Comparison of ENCODE assay signal across 12 cellular contexts in genomic region chr16:8849411-8850011, GRCh38. TPM values are rescaled to one million over a fixed set of nuclear protein-coding genes. Genes with fewer than 3 reads are reported as not detected.
DNase-seq lines count a peak whose midpoint lies in the region; ATAC-seq, FAIRE-seq and TF ChIP-seq lines count a peak whose summit lies in the region.
"Had no signal": no experiment of that assay in that cellular context is flagged by ENCODE, and none has a peak within 500 bp of the region (broad histone marks: within the 10 kb centered on the region; RNA-seq: fewer than 3 reads in every experiment).

No MANE protein-coding gene starts in this region.

- H3K4me2 ChIP-seq in BLaER1 treated with 17β-estradiol and CSF1 and Interleukin-3, amounts not matched to agents 10 nM and 100 nM, result peak overlapping the region; percentile 85 to 100 (median 93)
- H3K4me2 ChIP-seq in K562 (ENCODE audit: insufficient read depth, low read length), result no peak overlapping the region

- 86% methylated on average over 18 of the region's 19 CpGs for WGBS in K562 (ENCODE audit: insufficient coverage, low coverage, missing lambda C conversion rate)

- H3K9ac ChIP-seq in BLaER1 treated with 17β-estradiol and CSF1 and Interleukin-3, amounts not matched to agents 10 nM and 100 nM, result peak overlapping the region in 9 of 11 experiments; percentile 59 to 73 (median 70); a peak in 20 of 22 replicates
- H3K9ac ChIP-seq in K562 (ENCODE audit: insufficient read depth in 1 of 2, low read depth in 2 of 2, low read length in 2 of 2), result no peak overlapping the region; a peak in 1 of 4 replicates

- no peaks in the 10 kb centered on the region for H3K27me3 Mint-ChIP-seq in memory B cell

- H3K27ac ChIP-seq in BLaER1 treated with 17β-estradiol and CSF1 and Interleukin-3, amounts not matched to agents 10 nM and 100 nM, result peak overlapping the region; percentile 31 to 84 (median 79); a peak in 21 of 22 replicates
- H3K27ac ChIP-seq in HEK293 (ENCODE audit: extremely low read depth, low read depth, low read length) (no peak overlapping the region), K562 (ENCODE audit: extremely low read depth, low read depth, low read length) (no peak overlapping the region)

- no peak for TF ChIP-seq CTCF in HEK293 (tag by site-specific recombination; IDR thresholded peaks at IDR 0.05)
- no peak for TF ChIP-seq CTCF in K562 (IDR thresholded peaks at IDR 0.05 in 2 of 3, conservative IDR thresholded peaks at IDR 0.05 in 1 of 3; ENCODE audit: insufficient read depth in 2 of 3, low read depth in 1 of 3, low read length in 3 of 3)

- TF ChIP-seq EP300 in K562 (IDR thresholded peaks at IDR 0.05; ENCODE audit: low read length), result no peak

- peaks cover 2% of the 10 kb centered on the region; the same call in 1 of the 3 replicates for H3K79me2 ChIP-seq in K562 (ENCODE audit: control insufficient read depth, insufficient read depth, low read length)

- H3K4me3 Mint-ChIP-seq in memory B cell, result no peak overlapping the region
- H3K4me3 Mint-ChIP-seq: nephron had no signal

- peak overlapping the region in 7 of 10 experiments; percentile 20 to 54 (median 32); a peak in 9 of 20 replicates for H3K4me3 ChIP-seq in BLaER1 treated with 17β-estradiol and CSF1 and Interleukin-3, amounts not matched to agents 10 nM and 100 nM
- H3K4me3 ChIP-seq in HEK293 (ENCODE audit: low read depth, low read length) (no peak overlapping the region), K562 (no peak overlapping the region)

- no peak overlapping the region for H2AFZ ChIP-seq in K562 (ENCODE audit: low read depth, low read length)

- no peaks in the 10 kb centered on the region for H3K9me3 Mint-ChIP-seq in memory B cell
- H3K9me3 Mint-ChIP-seq: nephron had no signal

- H3K9me3 ChIP-seq in BLaER1 treated with 17β-estradiol and CSF1 and Interleukin-3, amounts not matched to agents 10 nM and 100 nM (replicated peaks in 1 of 11), result no peaks in the 10 kb centered on the region
- H3K9me3 ChIP-seq in HEK293 (ENCODE audit: control insufficient read depth, insufficient read depth, low read depth, low read length), result no peaks in the 10 kb centered on the region
- no peaks in the 10 kb centered on the region for H3K9me3 ChIP-seq in K562 (replicated peaks; ENCODE audit: control insufficient read depth, insufficient read depth, low read depth, low read length)

- peaks cover 55 to 100% (median 93%) of the 10 kb centered on the region in 10 experiments for H3K4me1 ChIP-seq in BLaER1 treated with 17β-estradiol and CSF1 and Interleukin-3, amounts not matched to agents 10 nM and 100 nM
- H3K4me1 ChIP-seq in HEK293 (ENCODE audit: control insufficient read depth, insufficient read depth, low read length), result no peaks in the 10 kb centered on the region
- H3K4me1 ChIP-seq in K562 (replicated peaks in 1 of 2; ENCODE audit: control insufficient read depth in 2 of 2, insufficient read depth in 2 of 2, low read length in 2 of 2), result peaks cover 0 to 4% of the 10 kb centered on the region in 2 experiments; a peak in 1 of 5 replicates

- in situ Hi-C loops in K562 (cut with MboI), result no loop called here

- BruUV-seq in K562 (replicated peaks; lab: Mats Ljungman, UMichigan), result no TSS peak

- no peak for TF ChIP-seq RAD21 in K562 (CRISPR knock-in tag; conservative IDR thresholded peaks at IDR 0.05 in 1 of 2, IDR thresholded peaks at IDR 0.05 in 1 of 2)

- peaks cover 55 to 93% (median 82%) of the 10 kb centered on the region in 11 experiments for H3K36me3 ChIP-seq in BLaER1 treated with 17β-estradiol and CSF1 and Interleukin-3, amounts not matched to agents 10 nM and 100 nM
- peaks cover 6 to 69% of the 10 kb centered on the region in 2 experiments; a peak in 2 of 3 replicates for H3K36me3 ChIP-seq in HEK293 (ENCODE audit: control insufficient read depth in 2 of 2, insufficient read depth in 1 of 2, low read length in 2 of 2)
- peaks cover 83% of the 10 kb centered on the region; the same call in 2 of the 3 replicates for H3K36me3 ChIP-seq in K562 (ENCODE audit: control insufficient read depth, insufficient read depth, low read length)

- H3K27ac Mint-ChIP-seq in memory B cell, result peak overlapping the region; percentile 35
- H3K27ac Mint-ChIP-seq: nephron had no signal

- H3K27me3 ChIP-seq in BLaER1 treated with 17β-estradiol and CSF1 and Interleukin-3, amounts not matched to agents 10 nM and 100 nM, result no peaks in the 10 kb centered on the region; a peak in 1 of 22 replicates
- no peaks in the 10 kb centered on the region for H3K27me3 ChIP-seq in K562 (ENCODE audit: control insufficient read depth in 2 of 2, insufficient read depth in 2 of 2, low read length in 2 of 2)

- DNase-seq in K562 (ENCODE audit: extremely low read depth in 1 of 4, low spot score in 3 of 4) (no peak), memory B cell (ENCODE audit: low spot score in 2 of 2) (no peak), NCI-H2171 (lab: John Stamatoyannopoulos, UW) (no peak), NCI-H146 (lab: John Stamatoyannopoulos, UW) (no peak), T-helper 9 cell (no peak)
- DNase-seq: activated gamma-delta T cell, NCI-H1092, SIG-M5 had no signal

- FAIRE-seq in K562 (lab: Jason Lieb, UNC), result no peak

- no peak for ATAC-seq in K562
- no peak for ATAC-seq in memory B cell (ENCODE audit: low read depth)
- ATAC-seq in HG02610 (IDR thresholded peaks at IDR 0.05; ENCODE audit: unreplicated experiment), result no peak

- intact Hi-C loops in K562 (cut with micrococcal nuclease), result no loop called here

- TF ChIP-seq POLR2A in K562 (conservative IDR thresholded peaks at IDR 0.05), result peak; percentile 5; the same call in 1 of the 2 replicates

- peaks cover 21 to 97% (median 87%) of the 10 kb centered on the region in 11 experiments; a peak in 21 of 22 replicates for H4K20me1 ChIP-seq in BLaER1 treated with 17β-estradiol and CSF1 and Interleukin-3, amounts not matched to agents 10 nM and 100 nM
- no peaks in the 10 kb centered on the region for H4K20me1 ChIP-seq in K562 (replicated peaks; ENCODE audit: control insufficient read depth, insufficient read depth, low read length)

- H3K9me1 ChIP-seq in K562 (ENCODE audit: control insufficient read depth, insufficient read depth, low read length), result no peaks in the 10 kb centered on the region

- peaks cover 15% of the 10 kb centered on the region for H3K36me3 Mint-ChIP-seq in memory B cell

- CTCF ChIA-PET in HEK293 (lab: Yijun Ruan, JAX) (interaction anchor here (0.6 kb wide), 1 partner anchor 346 kb away, joined by 3 read pairs; no protein-coding TSS in a partner anchor), K562 (lab: Yijun Ruan, JAX; ENCODE audit: low intra/inter-chr PET ratio) (no interaction called here)

- H3K4me1 Mint-ChIP-seq in memory B cell, result peaks cover 16% of the 10 kb centered on the region
- H3K4me1 Mint-ChIP-seq: nephron had no signal

- POLR2A ChIA-PET in HEK293 (lab: Yijun Ruan, JAX) (no interaction called here), K562 (lab: Yijun Ruan, JAX) (interaction anchor here (0.8 to 1.2 kb wide), 4 partner anchors 10 to 26 kb away, joined by 3 to 4 read pairs (median 4); no protein-coding TSS in a partner anchor)

RNA-seq across cellular contexts. Expression of gene CARHSP1, which starts 19.3 kb away (rescaled TPM):
- 20.8 and 44.6 TPM in 2 replicates for total RNA-seq in K562 (2011; cell fraction: chromatin; rRNA removed; ENCODE audit: low replicate concordance)
- 34.7 and 35.1 TPM in 2 replicates for total RNA-seq in K562 (2011; cell fraction: nucleolus; rRNA removed)
- total RNA-seq in K562 (2011; cell fraction: nucleoplasm; rRNA removed), result 29.4 and 42.3 TPM in 2 replicates
- 112 and 114 TPM in 2 replicates for total RNA-seq in K562 (2014; rRNA removed)
- 27.0 and 41.1 TPM in 2 replicates for total RNA-seq in K562 (2014; rRNA removed; fragmentation: Illumina TruSeq; extraction: Trizol)
- total RNA-seq in K562 (2015; rRNA removed; fragmentation: Illumina TruSeq; extraction: Trizol), result 65.2 and 68.5 TPM in 2 replicates
- 74.5 and 78.0 TPM in 2 replicates for total RNA-seq in K562 (2021)
- polyA plus RNA-seq in K562 (2011; rRNA removed), result 37.0 and 40.8 TPM in 2 replicates
- 46.0 and 113 TPM in 2 replicates for polyA plus RNA-seq in K562 (2011; cell fraction: cytosol; rRNA removed)
- 25.6 and 34.1 TPM in 2 replicates for polyA plus RNA-seq in K562 (2011; cell fraction: nucleus; rRNA removed)
- polyA plus RNA-seq in K562 (2012), result 72.1 and 96.6 TPM in 2 replicates
- polyA plus RNA-seq in K562 (2014; fragmentation: Illumina TruSeq; extraction: Trizol), result 40.4 and 87.0 TPM in 2 replicates
- polyA plus RNA-seq in K562 (2014; fragmentation: Nextera tagmentation; extraction: Ambion mirVana), result 10 to 100 TPM in 1 of 2 experiments, 1 to 10 TPM in 1; 5.8 to 17.1 TPM
- polyA plus RNA-seq in K562 (2014; rRNA removed), result 97.9 and 104 TPM in 2 replicates
- 39.1 and 58.1 TPM in 2 replicates for polyA minus RNA-seq in K562 (2011; rRNA and poly(A)+ RNA removed)
- polyA minus RNA-seq in K562 (2011; cell fraction: cytosol; rRNA and poly(A)+ RNA removed), result 34.9 and 36.6 TPM in 2 replicates
- 12.1 and 17.4 TPM in 2 replicates for polyA minus RNA-seq in K562 (2011; cell fraction: nucleus; rRNA and poly(A)+ RNA removed)

RNA-seq across cellular contexts. Expression of gene LITAFD, which starts 32.6 kb away (rescaled TPM):
- not detected in 2 replicates for total RNA-seq in K562 (2011; cell fraction: chromatin; rRNA removed; ENCODE audit: low replicate concordance)
- not detected in 2 replicates for total RNA-seq in K562 (2011; cell fraction: nucleolus; rRNA removed)
- not detected in 2 replicates for total RNA-seq in K562 (2011; cell fraction: nucleoplasm; rRNA removed)
- total RNA-seq in K562 (2014; rRNA removed), result not detected in 2 replicates
- not detected in 2 replicates for total RNA-seq in K562 (2014; rRNA removed; fragmentation: Illumina TruSeq; extraction: Trizol)
- total RNA-seq in K562 (2015; rRNA removed; fragmentation: Illumina TruSeq; extraction: Trizol), result not detected in 2 replicates
- not detected in 2 replicates for total RNA-seq in K562 (2021)
- polyA plus RNA-seq in K562 (2011; rRNA removed), result not detected in 2 replicates
- not detected in 2 replicates for polyA plus RNA-seq in K562 (2011; cell fraction: cytosol; rRNA removed)
- polyA plus RNA-seq in K562 (2011; cell fraction: nucleus; rRNA removed), result not detected in 2 replicates
- not detected in 2 replicates for polyA plus RNA-seq in K562 (2012)
- polyA plus RNA-seq in K562 (2014; fragmentation: Illumina TruSeq; extraction: Trizol), result not detected in 2 replicates
- not detected for polyA plus RNA-seq in K562 (2014; fragmentation: Nextera tagmentation; extraction: Ambion mirVana)
- polyA plus RNA-seq in K562 (2014; rRNA removed), result not detected in 2 replicates
- not detected in 2 replicates for polyA minus RNA-seq in K562 (2011; rRNA and poly(A)+ RNA removed)
- not detected in 2 replicates for polyA minus RNA-seq in K562 (2011; cell fraction: cytosol; rRNA and poly(A)+ RNA removed)
- not detected in 2 replicates for polyA minus RNA-seq in K562 (2011; cell fraction: nucleus; rRNA and poly(A)+ RNA removed)

RNA-seq across cellular contexts. Expression of gene PMM2, which starts 51.9 kb away (rescaled TPM):
- total RNA-seq in K562 (2011; cell fraction: chromatin; rRNA removed; ENCODE audit: low replicate concordance), result 104 and 130 TPM in 2 replicates
- 64.9 and 66.9 TPM in 2 replicates for total RNA-seq in K562 (2011; cell fraction: nucleolus; rRNA removed)
- 106 and 149 TPM in 2 replicates for total RNA-seq in K562 (2011; cell fraction: nucleoplasm; rRNA removed)
- 17.8 and 30.4 TPM in 2 replicates for total RNA-seq in K562 (2014; rRNA removed)
- total RNA-seq in K562 (2014; rRNA removed; fragmentation: Illumina TruSeq; extraction: Trizol), result 29.8 and 33.9 TPM in 2 replicates
- 37.6 and 42.7 TPM in 2 replicates for total RNA-seq in K562 (2015; rRNA removed; fragmentation: Illumina TruSeq; extraction: Trizol)
- total RNA-seq in K562 (2021), result 28.9 and 32.0 TPM in 2 replicates
- 16.3 and 21.1 TPM in 2 replicates for polyA plus RNA-seq in K562 (2011; rRNA removed)
- polyA plus RNA-seq in K562 (2011; cell fraction: cytosol; rRNA removed), result 11.9 and 14.4 TPM in 2 replicates
- 24.1 and 29.4 TPM in 2 replicates for polyA plus RNA-seq in K562 (2011; cell fraction: nucleus; rRNA removed)
- polyA plus RNA-seq in K562 (2012), result 20.8 and 23.0 TPM in 2 replicates
- 27.2 and 34.0 TPM in 2 replicates for polyA plus RNA-seq in K562 (2014; fragmentation: Illumina TruSeq; extraction: Trizol)
- polyA plus RNA-seq in K562 (2014; fragmentation: Nextera tagmentation; extraction: Ambion mirVana), result 1 to 10 TPM; 5.6 to 7.8 TPM
- 25.9 and 27.1 TPM in 2 replicates for polyA plus RNA-seq in K562 (2014; rRNA removed)
- 18.4 and 27.8 TPM in 2 replicates for polyA minus RNA-seq in K562 (2011; rRNA and poly(A)+ RNA removed)
- polyA minus RNA-seq in K562 (2011; cell fraction: cytosol; rRNA and poly(A)+ RNA removed), result 10.2 and 16.6 TPM in 2 replicates
- polyA minus RNA-seq in K562 (2011; cell fraction: nucleus; rRNA and poly(A)+ RNA removed), result 22.2 and 42.1 TPM in 2 replicates

RNA-seq across cellular contexts. Expression of gene TMEM186, which starts 52.1 kb away (rescaled TPM):
- total RNA-seq in K562 (2011; cell fraction: chromatin; rRNA removed; ENCODE audit: low replicate concordance), result 12.4 and 19.3 TPM in 2 replicates
- total RNA-seq in K562 (2011; cell fraction: nucleolus; rRNA removed), result 17.0 and 19.2 TPM in 2 replicates
- 21.9 and 24.2 TPM in 2 replicates for total RNA-seq in K562 (2011; cell fraction: nucleoplasm; rRNA removed)
- total RNA-seq in K562 (2014; rRNA removed) (10.1 and 11.2 TPM in 2 replicates), K562 (2014; rRNA removed; fragmentation: Illumina TruSeq; extraction: Trizol) (13.1 and 15.4 TPM in 2 replicates), K562 (2015; rRNA removed; fragmentation: Illumina TruSeq; extraction: Trizol) (10.1 and 11.0 TPM in 2 replicates), K562 (2021) (17.8 TPM in 2 replicates)
- polyA plus RNA-seq in K562 (2011; rRNA removed) (14.9 and 16.4 TPM in 2 replicates), K562 (2014; fragmentation: Illumina TruSeq; extraction: Trizol) (16.2 and 19.7 TPM in 2 replicates), K562 (2014; fragmentation: Nextera tagmentation; extraction: Ambion mirVana) (10 to 100 TPM; 27.3 to 33.4 TPM), K562 (2014; rRNA removed) (17.3 and 18.5 TPM in 2 replicates)
- polyA plus RNA-seq in K562 (2011; cell fraction: cytosol; rRNA removed), result 15.7 and 17.1 TPM in 2 replicates
- 14.9 and 17.5 TPM in 2 replicates for polyA plus RNA-seq in K562 (2011; cell fraction: nucleus; rRNA removed)
- 15.0 and 20.4 TPM in 2 replicates for polyA plus RNA-seq in K562 (2012)
- polyA minus RNA-seq in K562 (2011; rRNA and poly(A)+ RNA removed), result 12.7 and 13.4 TPM in 2 replicates
- 4.6 and 4.8 TPM in 2 replicates for polyA minus RNA-seq in K562 (2011; cell fraction: cytosol; rRNA and poly(A)+ RNA removed)
- 4.3 and 8.0 TPM in 2 replicates for polyA minus RNA-seq in K562 (2011; cell fraction: nucleus; rRNA and poly(A)+ RNA removed)

Comparison
In these comparisons a context has a peak if more than half of its experiments do, and no peak if none do; other contexts are left out.
1. H3K27ac ChIP-seq: peak in BLaER1 treated with 17β-estradiol and CSF1 and Interleukin-3, amounts not matched to agents 10 nM and 100 nM (11 of 11); none in HEK293 (single experiment) and K562 (single experiment).
2. H3K4me3 ChIP-seq: peak in BLaER1 treated with 17β-estradiol and CSF1 and Interleukin-3, amounts not matched to agents 10 nM and 100 nM (7 of 10); none in HEK293 (single experiment) and K562 (single experiment).
3. H3K9ac ChIP-seq: peak in BLaER1 treated with 17β-estradiol and CSF1 and Interleukin-3, amounts not matched to agents 10 nM and 100 nM (9 of 11); none in K562 (0 of 2).